Comparison of ENCODE assay signal across 1 cellular context in the genomic region with DNA sequence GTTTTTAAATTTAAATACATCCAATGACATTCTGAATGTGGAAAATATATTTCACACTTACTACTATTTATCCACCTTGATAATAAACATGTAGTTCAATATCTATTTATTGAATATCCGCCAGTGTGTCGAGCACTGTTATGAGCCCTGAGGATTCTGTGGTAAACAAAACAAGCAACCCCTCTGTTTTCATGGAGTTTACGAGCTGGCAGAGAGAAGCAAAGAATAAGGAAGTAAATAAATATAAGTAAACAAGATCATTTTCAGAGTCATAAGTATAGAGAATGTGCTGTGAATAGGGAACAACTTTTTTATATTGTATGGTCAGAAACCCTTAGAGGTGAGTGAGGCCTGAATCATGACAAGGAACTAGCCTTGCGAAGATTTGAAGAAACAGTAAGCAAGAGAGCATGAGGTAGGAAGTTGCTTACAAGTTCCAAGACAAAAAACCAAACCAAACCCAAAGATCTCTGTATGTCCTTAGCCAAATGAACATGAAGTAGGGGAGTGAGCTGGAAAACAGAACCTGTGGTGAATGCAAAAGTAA.
TF ChIP-seq lines count a peak whose summit lies in the region.

No MANE protein-coding gene starts in this region.

TF ChIP-seq in K562, 482 proteins besides CTCF, POLR2A, EP300 and RAD21 (continued from another document):
- TF ChIP-seq, protein P1, sequence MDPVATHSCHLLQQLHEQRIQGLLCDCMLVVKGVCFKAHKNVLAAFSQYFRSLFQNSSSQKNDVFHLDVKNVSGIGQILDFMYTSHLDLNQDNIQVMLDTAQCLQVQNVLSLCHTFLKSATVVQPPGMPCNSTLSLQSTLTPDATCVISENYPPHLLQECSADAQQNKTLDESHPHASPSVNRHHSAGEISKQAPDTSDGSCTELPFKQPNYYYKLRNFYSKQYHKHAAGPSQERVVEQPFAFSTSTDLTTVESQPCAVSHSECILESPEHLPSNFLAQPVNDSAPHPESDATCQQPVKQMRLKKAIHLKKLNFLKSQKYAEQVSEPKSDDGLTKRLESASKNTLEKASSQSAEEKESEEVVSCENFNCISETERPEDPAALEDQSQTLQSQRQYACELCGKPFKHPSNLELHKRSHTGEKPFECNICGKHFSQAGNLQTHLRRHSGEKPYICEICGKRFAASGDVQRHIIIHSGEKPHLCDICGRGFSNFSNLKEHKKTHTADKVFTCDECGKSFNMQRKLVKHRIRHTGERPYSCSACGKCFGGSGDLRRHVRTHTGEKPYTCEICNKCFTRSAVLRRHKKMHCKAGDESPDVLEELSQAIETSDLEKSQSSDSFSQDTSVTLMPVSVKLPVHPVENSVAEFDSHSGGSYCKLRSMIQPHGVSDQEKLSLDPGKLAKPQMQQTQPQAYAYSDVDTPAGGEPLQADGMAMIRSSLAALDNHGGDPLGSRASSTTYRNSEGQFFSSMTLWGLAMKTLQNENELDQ (CRISPR knock-in tag; IDR thresholded peaks at IDR 0.05; ENCODE audit: borderline replicate concordance): no peak
- no peak for TF ChIP-seq CEBPB (tag; IDR thresholded peaks at IDR 0.05)
- TF ChIP-seq ARID4B (CRISPR knock-in tag; IDR thresholded peaks at IDR 0.05): no peak
- no peak for TF ChIP-seq C11orf30 (IDR thresholded peaks at IDR 0.05; ENCODE audit: low read depth)
- no peak for TF ChIP-seq HLTF (IDR thresholded peaks at IDR 0.05)
- no peak for TF ChIP-seq ZNF133 (CRISPR knock-in tag; IDR thresholded peaks at IDR 0.05)
- TF ChIP-seq ZNF197 (CRISPR knock-in tag; IDR thresholded peaks at IDR 0.05; ENCODE audit: low read depth): no peak
- no peak for TF ChIP-seq SRSF9 (IDR thresholded peaks at IDR 0.05; ENCODE audit: borderline replicate concordance, low read depth, low read length)
- no peak for TF ChIP-seq CUX1 (CRISPR knock-in tag; IDR thresholded peaks at IDR 0.05)
- TF ChIP-seq KLF10 (CRISPR knock-in tag; IDR thresholded peaks at IDR 0.05): no peak
- TF ChIP-seq ZNF644 (tag; IDR thresholded peaks at IDR 0.05; ENCODE audit: low read depth): no peak
